1 cellular context compared by ENCODE assay signal in genomic region chr1:3625151-3625907, GRCh38.
TF ChIP-seq lines count a peak whose summit lies in the region.

No MANE protein-coding gene starts in this region.

TF ChIP-seq in HEK293, 187 proteins besides CTCF, POLR2A, EP300 and RAD21 (continued from another document):
- TF ChIP-seq ZSCAN5A (tag by site-specific recombination; IDR thresholded peaks at IDR 0.05) (no peak), ZBTB26 (tag by site-specific recombination; optimal IDR thresholded peaks at IDR 0.05) (peak; percentile 71), ZNF248 (tag by site-specific recombination; IDR thresholded peaks at IDR 0.05) (no peak), GLIS1 (tag by site-specific recombination; IDR thresholded peaks at IDR 0.05) (no peak; the same call in 1 of the 2 replicates), ZNF138 (tag by site-specific recombination; IDR thresholded peaks at IDR 0.05; ENCODE audit: borderline replicate concordance) (no peak), ZNF423 (tag by site-specific recombination; IDR thresholded peaks at IDR 0.05) (0 out of 2 replicates have a peak, but pooled peaks have one; percentile 12)
